ENCODE assay signal across 31 cellular contexts in genomic region chr5:7622498-7622897, GRCh38.
"Had no signal": no experiment of that assay in that cellular context is flagged by ENCODE, and none has a peak within 500 bp of the region (broad histone marks: within the 10 kb centered on the region; RNA-seq: fewer than 3 reads in every experiment).

No MANE protein-coding gene starts in this region.

- H3K9me3 ChIP-seq: adrenal gland, body of pancreas, gastrocnemius medialis, heart left ventricle had no signal

- H3K4me3 Mint-ChIP-seq: activated CD4-positive, alpha-beta memory T cell treated with anti-CD3 and anti-CD28 coated beads, Interleukin-2, amount 10 ng/mL, durations not matched to agents 7 days and 5 days; activated CD4-positive, alpha-beta T cell treated with anti-CD3 and anti-CD28 coated beads, Interleukin-2, amount 10 ng/mL, durations not matched to agents 7 days and 5 days; activated naive CD8-positive, alpha-beta T cell; activated naive CD8-positive, alpha-beta T cell treated with anti-CD3 and anti-CD28 coated beads, Interleukin-2, amount 50 U/mL, for 24 hours; activated T-cell treated with anti-CD3 and anti-CD28 coated beads, Interleukin-2, amount 50 U/mL, for 4 hours; activated T-helper 17 cell treated with anti-CD3 and anti-CD28 coated beads, Interleukin-2, amount 50 U/mL, for 72 hours; dendritic cell treated with granulocyte-macrophage colony-stimulating factor and Interleukin-4, amounts not matched to agents 40 ng/mL and 50 ng/mL, for 4 days; endodermal cell; T-helper 17 cell; T-helper 2 cell treated with Interferon-gamma antibody and Interleukin-4, amounts not matched to agents 5 μg/mL and 100 μg/mL, for 36 hours had no signal

- DNase-seq: activated CD4-positive, alpha-beta memory T cell treated with anti-CD3 and anti-CD28 coated beads, Interleukin-2, amount 10 ng/mL, durations not matched to agents 7 days and 5 days; activated CD4-positive, alpha-beta T cell treated with anti-CD3 and anti-CD28 coated beads for 1 hour; activated CD4-positive, alpha-beta T cell treated with anti-CD3 and anti-CD28 coated beads for 4 hours; activated CD4-positive, alpha-beta T cell treated with anti-CD3 and anti-CD28 coated beads, Interleukin-2, amount 10 ng/mL, durations not matched to agents 7 days and 5 days; activated CD4-positive, alpha-beta T cell treated with anti-CD3 and anti-CD28 coated beads, Interleukin-2, amount 50 U/mL, for 4 hours; activated effector memory CD4-positive, alpha-beta T cell treated with Interleukin-2 at 50 U/mL for 16 hours; activated gamma-delta T cell treated with Interleukin-2 at 50 U/mL for 16 hours; activated naive CD4-positive, alpha-beta T cell treated with anti-CD3 and anti-CD28 coated beads, Interleukin-2, amount 50 U/mL, for 16 hours; activated naive CD4-positive, alpha-beta T cell treated with Interleukin-2 at 50 U/mL for 16 hours; activated naive CD8-positive, alpha-beta T cell treated with anti-CD3 and anti-CD28 coated beads, Interleukin-2, amount 50 U/mL, for 24 hours; activated T-cell treated with anti-CD3 and anti-CD28 coated beads, Interleukin-2, amount 50 U/mL, for 4 hours; adrenal gland; amygdala; aorta; body of pancreas; cerebellar nuclear complex; effector memory CD4-positive, alpha-beta T cell; endodermal cell; foreskin keratinocyte; gastrocnemius medialis; glutamatergic neuron; heart left ventricle; T-helper 1 cell; T-helper 17 cell; T1000 had no signal

- H3K4me1 ChIP-seq: adrenal gland, body of pancreas, foreskin keratinocyte, heart left ventricle had no signal

- H3K4me3 ChIP-seq: adrenal gland, body of pancreas, coronary artery, dorsolateral prefrontal cortex, gastrocnemius medialis, heart left ventricle had no signal

- H3K27me3 ChIP-seq: adrenal gland, body of pancreas, dorsolateral prefrontal cortex, gastrocnemius medialis, heart left ventricle had no signal

- H3K27ac ChIP-seq: adrenal gland, body of pancreas, coronary artery, foreskin keratinocyte, gastrocnemius medialis, heart left ventricle had no signal

- H3K27me3 Mint-ChIP-seq: activated CD4-positive, alpha-beta memory T cell treated with anti-CD3 and anti-CD28 coated beads, Interleukin-2, amount 10 ng/mL, durations not matched to agents 7 days and 5 days; activated CD4-positive, alpha-beta T cell treated with anti-CD3 and anti-CD28 coated beads, Interleukin-2, amount 10 ng/mL, durations not matched to agents 7 days and 5 days; activated naive CD8-positive, alpha-beta T cell treated with anti-CD3 and anti-CD28 coated beads, Interleukin-2, amount 50 U/mL, for 24 hours; dendritic cell treated with granulocyte-macrophage colony-stimulating factor and Interleukin-4, amounts not matched to agents 40 ng/mL and 50 ng/mL, for 4 days had no signal

- H3K9me3 Mint-ChIP-seq: activated CD4-positive, alpha-beta memory T cell treated with anti-CD3 and anti-CD28 coated beads, Interleukin-2, amount 10 ng/mL, durations not matched to agents 7 days and 5 days; activated CD4-positive, alpha-beta T cell treated with anti-CD3 and anti-CD28 coated beads, Interleukin-2, amount 10 ng/mL, durations not matched to agents 7 days and 5 days; endodermal cell; T-helper 2 cell treated with Interferon-gamma antibody and Interleukin-4, amounts not matched to agents 5 μg/mL and 100 μg/mL, for 36 hours had no signal

- H3K27ac Mint-ChIP-seq: activated CD4-positive, alpha-beta memory T cell treated with anti-CD3 and anti-CD28 coated beads, Interleukin-2, amount 10 ng/mL, durations not matched to agents 7 days and 5 days; activated CD4-positive, alpha-beta T cell treated with anti-CD3 and anti-CD28 coated beads, Interleukin-2, amount 10 ng/mL, durations not matched to agents 7 days and 5 days; activated naive CD8-positive, alpha-beta T cell; activated naive CD8-positive, alpha-beta T cell treated with anti-CD3 and anti-CD28 coated beads, Interleukin-2, amount 50 U/mL, for 24 hours; activated T-helper 17 cell treated with anti-CD3 and anti-CD28 coated beads, Interleukin-2, amount 50 U/mL, for 72 hours; dendritic cell treated with granulocyte-macrophage colony-stimulating factor and Interleukin-4, amounts not matched to agents 40 ng/mL and 50 ng/mL, for 4 days; endodermal cell; T-helper 17 cell; T-helper 2 cell treated with Interferon-gamma antibody and Interleukin-4, amounts not matched to agents 5 μg/mL and 100 μg/mL, for 36 hours had no signal

- H3K4me1 Mint-ChIP-seq: activated CD4-positive, alpha-beta memory T cell treated with anti-CD3 and anti-CD28 coated beads, Interleukin-2, amount 10 ng/mL, durations not matched to agents 7 days and 5 days; activated CD4-positive, alpha-beta T cell treated with anti-CD3 and anti-CD28 coated beads, Interleukin-2, amount 10 ng/mL, durations not matched to agents 7 days and 5 days; activated naive CD8-positive, alpha-beta T cell treated with anti-CD3 and anti-CD28 coated beads, Interleukin-2, amount 50 U/mL, for 24 hours; activated T-helper 17 cell treated with anti-CD3 and anti-CD28 coated beads, Interleukin-2, amount 50 U/mL, for 72 hours; T-helper 17 cell had no signal

- H3K36me3 Mint-ChIP-seq: activated naive CD8-positive, alpha-beta T cell had no signal

- H3K36me3 ChIP-seq: adrenal gland, gastrocnemius medialis, heart left ventricle had no signal
